ENCODE assay signal across 1 cellular context in genomic region chr10:100186253-100186780, GRCh38.
TF ChIP-seq lines count a peak whose summit lies in the region.

No MANE protein-coding gene starts in this region.

TF ChIP-seq in GM12878, 131 proteins besides CTCF, POLR2A, EP300 and RAD21 (continued from another document):
- no peak for TF ChIP-seq PRDM15 (CRISPR knock-in tag; IDR thresholded peaks at IDR 0.05)
- TF ChIP-seq FOS (IDR thresholded peaks at IDR 0.05; ENCODE audit: borderline replicate concordance, extremely low read depth, insufficient read length): no peak
- TF ChIP-seq, protein P1, sequence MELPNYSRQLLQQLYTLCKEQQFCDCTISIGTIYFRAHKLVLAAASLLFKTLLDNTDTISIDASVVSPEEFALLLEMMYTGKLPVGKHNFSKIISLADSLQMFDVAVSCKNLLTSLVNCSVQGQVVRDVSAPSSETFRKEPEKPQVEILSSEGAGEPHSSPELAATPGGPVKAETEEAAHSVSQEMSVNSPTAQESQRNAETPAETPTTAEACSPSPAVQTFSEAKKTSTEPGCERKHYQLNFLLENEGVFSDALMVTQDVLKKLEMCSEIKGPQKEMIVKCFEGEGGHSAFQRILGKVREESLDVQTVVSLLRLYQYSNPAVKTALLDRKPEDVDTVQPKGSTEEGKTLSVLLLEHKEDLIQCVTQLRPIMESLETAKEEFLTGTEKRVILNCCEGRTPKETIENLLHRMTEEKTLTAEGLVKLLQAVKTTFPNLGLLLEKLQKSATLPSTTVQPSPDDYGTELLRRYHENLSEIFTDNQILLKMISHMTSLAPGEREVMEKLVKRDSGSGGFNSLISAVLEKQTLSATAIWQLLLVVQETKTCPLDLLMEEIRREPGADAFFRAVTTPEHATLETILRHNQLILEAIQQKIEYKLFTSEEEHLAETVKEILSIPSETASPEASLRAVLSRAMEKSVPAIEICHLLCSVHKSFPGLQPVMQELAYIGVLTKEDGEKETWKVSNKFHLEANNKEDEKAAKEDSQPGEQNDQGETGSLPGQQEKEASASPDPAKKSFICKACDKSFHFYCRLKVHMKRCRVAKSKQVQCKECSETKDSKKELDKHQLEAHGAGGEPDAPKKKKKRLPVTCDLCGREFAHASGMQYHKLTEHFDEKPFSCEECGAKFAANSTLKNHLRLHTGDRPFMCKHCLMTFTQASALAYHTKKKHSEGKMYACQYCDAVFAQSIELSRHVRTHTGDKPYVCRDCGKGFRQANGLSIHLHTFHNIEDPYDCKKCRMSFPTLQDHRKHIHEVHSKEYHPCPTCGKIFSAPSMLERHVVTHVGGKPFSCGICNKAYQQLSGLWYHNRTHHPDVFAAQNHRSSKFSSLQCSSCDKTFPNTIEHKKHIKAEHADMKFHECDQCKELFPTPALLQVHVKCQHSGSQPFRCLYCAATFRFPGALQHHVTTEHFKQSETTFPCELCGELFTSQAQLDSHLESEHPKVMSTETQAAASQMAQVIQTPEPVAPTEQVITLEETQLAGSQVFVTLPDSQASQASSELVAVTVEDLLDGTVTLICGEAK (IDR thresholded peaks at IDR 0.05; ENCODE audit: borderline replicate concordance): peak; percentile 60; the same call in 1 of the 2 replicates
- no peak for TF ChIP-seq MTA2 (IDR thresholded peaks at IDR 0.05; ENCODE audit: low read depth)
- no peak; the same call in 1 of the 2 replicates for TF ChIP-seq ZSCAN29 (IDR thresholded peaks at IDR 0.05)
- TF ChIP-seq EED (IDR thresholded peaks at IDR 0.05; ENCODE audit: low read depth): no peak
- no peak for TF ChIP-seq ZNF384 (IDR thresholded peaks at IDR 0.05; ENCODE audit: borderline replicate concordance, low read depth, low read length)
- TF ChIP-seq RELA (IDR thresholded peaks at IDR 0.05; ENCODE audit: borderline replicate concordance, partially characterized antibody): no peak
- TF ChIP-seq HDAC2 (IDR thresholded peaks at IDR 0.05): no peak
- TF ChIP-seq TAF1 (IDR thresholded peaks at IDR 0.05; ENCODE audit: borderline replicate concordance, low read depth, low read length): no peak
- 0 out of 2 replicates have a peak, but pooled peaks have one; percentile 8 for TF ChIP-seq SMAD5 (IDR thresholded peaks at IDR 0.05; ENCODE audit: low read depth)
- TF ChIP-seq ATF7 (IDR thresholded peaks at IDR 0.05; ENCODE audit: low read depth): no peak
- no peak for TF ChIP-seq KLF5 (IDR thresholded peaks at IDR 0.05; ENCODE audit: partially characterized antibody)
- no peak for TF ChIP-seq MEF2A (IDR thresholded peaks at IDR 0.05; ENCODE audit: insufficient read depth, low read depth, low read length)
- no peak for TF ChIP-seq NR2F1 (conservative IDR thresholded peaks at IDR 0.05)
- TF ChIP-seq POLR2AphosphoS2 (IDR thresholded peaks at IDR 0.05; ENCODE audit: low read depth, low read length): no peak
- 0 out of 2 replicates have a peak, but pooled peaks have one; percentile 1 for TF ChIP-seq SMARCA5 (IDR thresholded peaks at IDR 0.05)
- TF ChIP-seq CREM (IDR thresholded peaks at IDR 0.05; ENCODE audit: low read depth): no peak
- TF ChIP-seq TBL1XR1 (IDR thresholded peaks at IDR 0.05; ENCODE audit: low read depth, low read length): no peak
- no peak for TF ChIP-seq KDM1A (IDR thresholded peaks at IDR 0.05; ENCODE audit: borderline replicate concordance)
- TF ChIP-seq, protein P2, sequence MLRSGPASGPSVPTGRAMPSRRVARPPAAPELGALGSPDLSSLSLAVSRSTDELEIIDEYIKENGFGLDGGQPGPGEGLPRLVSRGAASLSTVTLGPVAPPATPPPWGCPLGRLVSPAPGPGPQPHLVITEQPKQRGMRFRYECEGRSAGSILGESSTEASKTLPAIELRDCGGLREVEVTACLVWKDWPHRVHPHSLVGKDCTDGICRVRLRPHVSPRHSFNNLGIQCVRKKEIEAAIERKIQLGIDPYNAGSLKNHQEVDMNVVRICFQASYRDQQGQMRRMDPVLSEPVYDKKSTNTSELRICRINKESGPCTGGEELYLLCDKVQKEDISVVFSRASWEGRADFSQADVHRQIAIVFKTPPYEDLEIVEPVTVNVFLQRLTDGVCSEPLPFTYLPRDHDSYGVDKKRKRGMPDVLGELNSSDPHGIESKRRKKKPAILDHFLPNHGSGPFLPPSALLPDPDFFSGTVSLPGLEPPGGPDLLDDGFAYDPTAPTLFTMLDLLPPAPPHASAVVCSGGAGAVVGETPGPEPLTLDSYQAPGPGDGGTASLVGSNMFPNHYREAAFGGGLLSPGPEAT (IDR thresholded peaks at IDR 0.05; ENCODE audit: low read depth): no peak; the same call in 1 of the 2 replicates
- TF ChIP-seq YBX1 (IDR thresholded peaks at IDR 0.05): no peak
- 0 out of 2 replicates have a peak, but pooled peaks have one; percentile 45 for TF ChIP-seq SIN3A (IDR thresholded peaks at IDR 0.05; ENCODE audit: low read depth, low read length)
- TF ChIP-seq PAX5 (IDR thresholded peaks at IDR 0.05; ENCODE audit: borderline replicate concordance, low read depth, low read length): 0 out of 2 replicates have a peak, but pooled peaks have one; percentile 2
- no peak for TF ChIP-seq YY1 (IDR thresholded peaks at IDR 0.05; ENCODE audit: low read depth, low read length)
- no peak for TF ChIP-seq USF2 (IDR thresholded peaks at IDR 0.05; ENCODE audit: borderline replicate concordance, low read depth, low read length)
- no peak for TF ChIP-seq ZNF622 (IDR thresholded peaks at IDR 0.05)
- TF ChIP-seq, protein P3, sequence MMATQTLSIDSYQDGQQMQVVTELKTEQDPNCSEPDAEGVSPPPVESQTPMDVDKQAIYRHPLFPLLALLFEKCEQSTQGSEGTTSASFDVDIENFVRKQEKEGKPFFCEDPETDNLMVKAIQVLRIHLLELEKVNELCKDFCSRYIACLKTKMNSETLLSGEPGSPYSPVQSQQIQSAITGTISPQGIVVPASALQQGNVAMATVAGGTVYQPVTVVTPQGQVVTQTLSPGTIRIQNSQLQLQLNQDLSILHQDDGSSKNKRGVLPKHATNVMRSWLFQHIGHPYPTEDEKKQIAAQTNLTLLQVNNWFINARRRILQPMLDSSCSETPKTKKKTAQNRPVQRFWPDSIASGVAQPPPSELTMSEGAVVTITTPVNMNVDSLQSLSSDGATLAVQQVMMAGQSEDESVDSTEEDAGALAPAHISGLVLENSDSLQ (IDR thresholded peaks at IDR 0.05): no peak
- no peak for TF ChIP-seq ESRRA (IDR thresholded peaks at IDR 0.05; ENCODE audit: low read length)
- no peak for TF ChIP-seq NFYA (IDR thresholded peaks at IDR 0.05; ENCODE audit: borderline replicate concordance, low read depth, low read length)
- TF ChIP-seq IKZF1 (conservative IDR thresholded peaks at IDR 0.05): no peak
- no peak for TF ChIP-seq EGR1 (IDR thresholded peaks at IDR 0.05; ENCODE audit: borderline replicate concordance in 1 of 2, low read depth in 2 of 2, low read length in 2 of 2)
- TF ChIP-seq SP1 (IDR thresholded peaks at IDR 0.05; ENCODE audit: low read depth, low read length): no peak
- no peak for TF ChIP-seq NR2C2 (IDR thresholded peaks at IDR 0.05; ENCODE audit: borderline replicate concordance, control insufficient read depth, insufficient read length, low read depth)
- no peak for TF ChIP-seq RCOR1 (conservative IDR thresholded peaks at IDR 0.05; ENCODE audit: low read depth, low read length)
- TF ChIP-seq ZBED1 (IDR thresholded peaks at IDR 0.05; ENCODE audit: borderline replicate concordance): no peak
- TF ChIP-seq BHLHE40 (IDR thresholded peaks at IDR 0.05; ENCODE audit: borderline replicate concordance in 1 of 2, low read depth in 2 of 2, low read length in 1 of 2): no peak
- no peak; the same call in 1 of the 2 replicates for TF ChIP-seq POLR2AphosphoS5 (IDR thresholded peaks at IDR 0.05; ENCODE audit: low read length)
- TF ChIP-seq SPI1 (IDR thresholded peaks at IDR 0.05; ENCODE audit: borderline replicate concordance, insufficient read depth, low read depth, low read length): no peak
- TF ChIP-seq SIX5 (IDR thresholded peaks at IDR 0.05; ENCODE audit: low read depth, low read length, severe bottlenecking): no peak
- TF ChIP-seq SMC3 (IDR thresholded peaks at IDR 0.05; ENCODE audit: borderline replicate concordance, low read length): no peak
- no peak for TF ChIP-seq TCF7 (IDR thresholded peaks at IDR 0.05; ENCODE audit: borderline replicate concordance)
- TF ChIP-seq ZBTB4 (CRISPR knock-in tag; IDR thresholded peaks at IDR 0.05): no peak
- TF ChIP-seq JUND (IDR thresholded peaks at IDR 0.05; ENCODE audit: low read depth, low read length): no peak
- TF ChIP-seq CBFB (IDR thresholded peaks at IDR 0.05; ENCODE audit: low read depth): 0 out of 2 replicates have a peak, but pooled peaks have one; percentile 12
- peak; percentile 30; the same call in 1 of the 2 replicates for TF ChIP-seq PAX8 (IDR thresholded peaks at IDR 0.05)
- TF ChIP-seq MYC (IDR thresholded peaks at IDR 0.05; ENCODE audit: insufficient read depth, insufficient read length, insufficient replicate concordance, low read length, severe bottlenecking): no peak
- peak; percentile 56; the same call in 1 of the 2 replicates for TF ChIP-seq PML (IDR thresholded peaks at IDR 0.05; ENCODE audit: low read length)
- TF ChIP-seq ETV6 (conservative IDR thresholded peaks at IDR 0.05 in 1 of 2, IDR thresholded peaks at IDR 0.05 in 1 of 2; ENCODE audit: borderline replicate concordance in 1 of 2, low read depth in 1 of 2): no peak
- no peak for TF ChIP-seq CHD1 (IDR thresholded peaks at IDR 0.05; ENCODE audit: low read depth, low read length)
- TF ChIP-seq CREB1 (IDR thresholded peaks at IDR 0.05; ENCODE audit: low read depth): no peak
TF ChIP-seq in GM12878: peak in this region for 11.
